Comparison of ENCODE assay signal across 8 cellular contexts in the genomic region with DNA sequence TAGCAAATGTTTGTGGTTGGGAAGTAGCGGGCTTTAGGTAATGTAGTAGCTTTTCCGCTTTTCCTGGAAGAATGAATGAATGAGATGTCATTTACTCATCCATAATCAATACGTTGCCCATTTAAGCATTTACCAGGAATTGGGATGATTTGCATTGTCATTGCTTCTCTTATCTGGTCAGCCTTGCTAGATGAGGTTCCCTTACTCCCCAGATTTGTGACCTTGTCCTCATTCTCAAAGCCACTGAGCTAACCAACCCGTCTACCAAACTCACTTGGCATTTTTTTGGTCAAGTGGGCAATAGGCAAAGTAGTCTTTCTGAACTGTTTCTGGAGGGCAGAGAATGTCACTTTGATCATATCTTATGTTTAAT. TPM values are rescaled to one million over a fixed set of nuclear protein-coding genes. Genes with fewer than 3 reads are reported as not detected.
DNase-seq lines count a peak whose midpoint lies in the region; ATAC-seq and TF ChIP-seq lines count a peak whose summit lies in the region.

No MANE protein-coding gene starts in this region.

- no peaks in the 10 kb centered on the region for H3K9me3 ChIP-seq in left lung
- H3K9me3 ChIP-seq in tibial artery: no peaks in the 10 kb centered on the region

- H3K27ac ChIP-seq in left lung: peak overlapping the region; percentile 37 to 80
- peak overlapping the region; percentile 75 for H3K27ac ChIP-seq in tibial artery

- H3K27me3 ChIP-seq in left lung (no peaks in the 10 kb centered on the region), tibial artery (no peaks in the 10 kb centered on the region)

- peaks cover 0 to 4% of the 10 kb centered on the region in 2 donors for H3K9me3 Mint-ChIP-seq in activated T-cell treated with anti-CD3 and anti-CD28 coated beads, Interleukin-2, amount 50 U/mL, for 72 hours
- peaks cover 16% of the 10 kb centered on the region for H3K9me3 Mint-ChIP-seq in activated naive CD8-positive, alpha-beta T cell treated with anti-CD3 and anti-CD28 coated beads for 36 hours

- H3K4me1 ChIP-seq in left lung: peaks cover 9 to 28% of the 10 kb centered on the region in 2 donors
- peaks cover 0 to 16% (median 8%) of the 10 kb centered on the region in 4 donors for H3K4me1 ChIP-seq in tibial artery

- peaks cover 28% of the 10 kb centered on the region for H3K27me3 Mint-ChIP-seq in activated T-cell treated with anti-CD3 and anti-CD28 coated beads, Interleukin-2, amount 50 U/mL, for 72 hours (ENCODE audit: low read depth)
- H3K27me3 Mint-ChIP-seq in activated naive CD8-positive, alpha-beta T cell treated with anti-CD3 and anti-CD28 coated beads for 36 hours: peaks cover 16% of the 10 kb centered on the region

- no peak for ATAC-seq in activated T-cell treated with anti-CD3 and anti-CD28 coated beads, Interleukin-2, amount 50 U/mL, for 72 hours (replicated peaks in 1 of 2)
- ATAC-seq in left lung (peak; percentile 9), HG02759 (IDR thresholded peaks at IDR 0.05; ENCODE audit: unreplicated experiment) (no peak), HG02981 (IDR thresholded peaks at IDR 0.05; ENCODE audit: unreplicated experiment) (no peak)

- DNase-seq in activated T-cell treated with anti-CD3 and anti-CD28 coated beads, Interleukin-2, amount 50 U/mL, for 72 hours: no peak
- DNase-seq in activated T-cell treated with anti-CD3 and anti-CD28 coated beads, Interleukin-2, amount 50 U/mL, for 1 hour: no peak
- DNase-seq in activated naive CD8-positive, alpha-beta T cell treated with anti-CD3 and anti-CD28 coated beads for 36 hours: no peak
- DNase-seq in left lung: no peak
- DNase-seq in tibial artery: no peak
- no peak for DNase-seq in HuH-7 (ENCODE audit: low spot score)

- peaks cover 37% of the 10 kb centered on the region for H3K4me1 Mint-ChIP-seq in activated T-cell treated with anti-CD3 and anti-CD28 coated beads, Interleukin-2, amount 50 U/mL, for 72 hours (ENCODE audit: low read depth)
- H3K4me1 Mint-ChIP-seq in activated naive CD8-positive, alpha-beta T cell treated with anti-CD3 and anti-CD28 coated beads for 36 hours: peaks cover 29% of the 10 kb centered on the region

- H3K4me3 ChIP-seq in left lung (peak overlapping the region; percentile 46 to 70), tibial artery (peak overlapping the region; percentile 69 to 71)

- H3K36me3 ChIP-seq in left lung (no peaks in the 10 kb centered on the region), tibial artery (no peaks in the 10 kb centered on the region)

- TF ChIP-seq CTCF in left lung (IDR thresholded peaks at IDR 0.05) (no peak), tibial artery (IDR thresholded peaks at IDR 0.05) (no peak)

- H3K36me3 Mint-ChIP-seq in activated T-cell treated with anti-CD3 and anti-CD28 coated beads, Interleukin-2, amount 50 U/mL, for 72 hours (ENCODE audit: insufficient read depth in 2 of 2): peaks cover 3 to 7% of the 10 kb centered on the region in 2 donors
- H3K36me3 Mint-ChIP-seq in activated naive CD8-positive, alpha-beta T cell treated with anti-CD3 and anti-CD28 coated beads for 36 hours: peaks cover 26% of the 10 kb centered on the region

- H3K4me3 Mint-ChIP-seq in activated T-cell treated with anti-CD3 and anti-CD28 coated beads, Interleukin-2, amount 50 U/mL, for 72 hours: peak overlapping the region; percentile 76 to 87
- peak overlapping the region; percentile 81 for H3K4me3 Mint-ChIP-seq in activated naive CD8-positive, alpha-beta T cell treated with anti-CD3 and anti-CD28 coated beads for 36 hours

- peak overlapping the region; percentile 83 for H3K27ac Mint-ChIP-seq in activated T-cell treated with anti-CD3 and anti-CD28 coated beads, Interleukin-2, amount 50 U/mL, for 72 hours
- H3K27ac Mint-ChIP-seq in activated naive CD8-positive, alpha-beta T cell treated with anti-CD3 and anti-CD28 coated beads for 36 hours: peak overlapping the region; percentile 30

- intact Hi-C loops in left lung (cut with DNase I): no loop called here
- intact Hi-C loops in tibial artery (cut with DNase I; ENCODE audit: low total_unique reads): loop anchor here (10.0 kb wide), 1 partner anchor 197 kb away; no protein-coding TSS in a partner anchor

RNA-seq across cellular contexts. Expression of a gene that starts 0.8 kb away (rescaled TPM):
- 10 to 100 TPM; 43.6 to 45.6 TPM for total RNA-seq in activated T-cell treated with anti-CD3 and anti-CD28 coated beads, Interleukin-2, amount 50 U/mL, for 72 hours
- 10 to 100 TPM; 49.5 to 51.8 TPM for total RNA-seq in activated naive CD8-positive, alpha-beta T cell treated with anti-CD3 and anti-CD28 coated beads for 36 hours
- total RNA-seq in left lung: 100 to 1,000 TPM in 1 of 2 donors, 10 to 100 TPM in 1; 82.5 to 109 TPM
